In genomic region chr3:134846943-134847342, GRCh38 we compare ENCODE assay signal across 10 cellular contexts. TPM values are rescaled to one million over a fixed set of nuclear protein-coding genes. Genes with fewer than 3 reads are reported as not detected.
A peak's percentile ranks its signal among the peaks of the same experiment; 100 is the strongest.
DNase-seq lines count a peak whose midpoint lies in the region; ATAC-seq, FAIRE-seq and TF ChIP-seq lines count a peak whose summit lies in the region.
"Had no signal": no experiment of that assay in that cellular context is flagged by ENCODE, and none has a peak within 500 bp of the region (broad histone marks: within the 10 kb centered on the region; RNA-seq: fewer than 3 reads in every experiment).

No MANE protein-coding gene starts in this region.

- H3K27ac ChIP-seq in lung (ENCODE audit: low read depth in 1 of 2, low read length in 1 of 2) = no peak overlapping the region

- H3K36me3 ChIP-seq in lung (ENCODE audit: control insufficient read depth in 2 of 2, insufficient read depth in 2 of 2, low read length in 2 of 2) = no peaks in the 10 kb centered on the region

- FAIRE-seq in GM19239 (lab: Jason Lieb, UNC) = no peak

- H3K4me1 Mint-ChIP-seq in chondrocyte (ENCODE audit: low read depth) = peaks cover 11% of the 10 kb centered on the region

- H3K4me3 ChIP-seq in lung = no peak overlapping the region

- peak; percentile 46 for DNase-seq in COLO668 (lab: John Stamatoyannopoulos, UW; ENCODE audit: unreplicated experiment)
- DNase-seq in LHCN-M2 (ENCODE audit: low read depth) = peak; percentile 88
- DNase-seq in chondrocyte (ENCODE audit: low spot score) = no peak
- DNase-seq in lung (ENCODE audit: low spot score) = no peak
- DNase-seq in activated CD4-positive, CD25-positive, alpha-beta regulatory T cell (lab: John Stamatoyannopoulos, UW) = no peak
- no peak for DNase-seq in NCI-H1417 treated with DMSO at 0.1 percent for 48 hours (lab: John Stamatoyannopoulos, UW)
- no peak for DNase-seq in NCI-H82 treated with DMSO at 0.1 percent for 48 hours (lab: John Stamatoyannopoulos, UW; ENCODE audit: unreplicated experiment)
- DNase-seq in GM19239 (ENCODE audit: insufficient read length, low spot score) = no peak
- DNase-seq: activated effector memory CD4-positive, alpha-beta T cell treated with Interleukin-2 at 50 U/mL for 16 hours; HCEC 1CT had no signal

- 33 to 52% methylated on average over 10 of the region's 10 CpGs for WGBS in lung, 2 donors

- peak; percentile 19 for ATAC-seq in lung (ENCODE audit: insufficient read depth, low FRiP score)

- TF ChIP-seq CTCF in chondrocyte (IDR thresholded peaks at IDR 0.05) = no peak
- TF ChIP-seq CTCF in lung (IDR thresholded peaks at IDR 0.05; ENCODE audit: control extremely low read depth, extremely low read depth) = no peak

- peaks cover 2% of the 10 kb centered on the region for H3K36me3 Mint-ChIP-seq in chondrocyte (ENCODE audit: low read depth)

- peaks cover 21% of the 10 kb centered on the region for H3K9me3 Mint-ChIP-seq in chondrocyte (ENCODE audit: low read depth)

- peaks cover 0 to 5% of the 10 kb centered on the region in 2 donors for H3K4me1 ChIP-seq in lung (ENCODE audit: control insufficient read depth in 2 of 2, insufficient read depth in 2 of 2, low read length in 2 of 2)

- peak overlapping the region; percentile 19 for H3K27ac Mint-ChIP-seq in chondrocyte (ENCODE audit: unreplicated experiment)

- peak overlapping the region; percentile 29 for H3K4me3 Mint-ChIP-seq in chondrocyte (ENCODE audit: unreplicated experiment)

- no peaks in the 10 kb centered on the region for H3K27me3 Mint-ChIP-seq in chondrocyte (ENCODE audit: low read depth)

- no peaks in the 10 kb centered on the region for H3K27me3 ChIP-seq in lung (ENCODE audit: control insufficient read depth, insufficient read depth)

- peaks cover 0 to 4% of the 10 kb centered on the region in 2 donors for H3K9me3 ChIP-seq in lung (ENCODE audit: control insufficient read depth in 2 of 2, insufficient read depth in 1 of 2, low read length in 1 of 2)

RNA-seq across cellular contexts. Expression of gene EPHB1, which starts 51.9 kb away (rescaled TPM):
- total RNA-seq in LHCN-M2 (2014; rRNA removed) (0.57 and 0.77 TPM in 2 replicates), chondrocyte (1.0 to 1.7 TPM (median 1.6 TPM) in 3 replicates), lung (1 to 10 TPM; 2.1 to 6.3 TPM)
- 2.5 TPM for polyA plus RNA-seq in LHCN-M2 (2012)
- 1 to 10 TPM in 1 of 2 donors, under 1 TPM in 1; 0.30 to 2.0 TPM for polyA plus RNA-seq in lung

Comparison
In these comparisons a context has a peak if more than half of its experiments do, and no peak if none do; other contexts are left out.
1. DNase-seq: peak in COLO668 (single experiment) and LHCN-M2 (single experiment); none in chondrocyte (single experiment), lung (single experiment), activated CD4-positive, CD25-positive, alpha-beta regulatory T cell (0 of 4), NCI-H1417 treated with DMSO at 0.1 percent for 48 hours (single experiment), NCI-H82 treated with DMSO at 0.1 percent for 48 hours (single experiment) and GM19239 (single experiment).